Comparison of ENCODE assay signal across 10 cellular contexts in genomic region chr14:68042591-68043210, GRCh38.
A peak's percentile ranks its signal among the peaks of the same experiment; 100 is the strongest.
DNase-seq lines count a peak whose midpoint lies in the region; ATAC-seq and TF ChIP-seq lines count a peak whose summit lies in the region.
"Had no signal": no experiment of that assay in that cellular context is flagged by ENCODE, and none has a peak within 500 bp of the region (broad histone marks: within the 10 kb centered on the region; RNA-seq: fewer than 3 reads in every experiment).

No MANE protein-coding gene starts in this region.

- H3K27me3 Mint-ChIP-seq in MCF 10A (ENCODE audit: insufficient read depth, unreplicated experiment) = no peaks in the 10 kb centered on the region
- no peaks in the 10 kb centered on the region for H3K27me3 Mint-ChIP-seq in type B pancreatic cell
- H3K27me3 Mint-ChIP-seq in HFFc6 (ENCODE audit: insufficient read depth) = no peaks in the 10 kb centered on the region

- no TSS peak for BruUV-seq in MCF 10A (replicated peaks; lab: Mats Ljungman, UMichigan)

- H3K4ac ChIP-seq in mesendoderm (ENCODE audit: low read depth, low read length) = no peak overlapping the region

- peaks cover 7% of the 10 kb centered on the region for H3K4me1 Mint-ChIP-seq in MCF 10A (ENCODE audit: insufficient read depth, unreplicated experiment)
- peaks cover 51% of the 10 kb centered on the region for H3K4me1 Mint-ChIP-seq in type B pancreatic cell (ENCODE audit: unreplicated experiment)
- peaks cover 22% of the 10 kb centered on the region for H3K4me1 Mint-ChIP-seq in HFFc6 (ENCODE audit: low read depth)

- H3K4me2 ChIP-seq in mesendoderm (ENCODE audit: low read length) (no peak overlapping the region), osteoblast (ENCODE audit: insufficient read depth, low read length) (no peak overlapping the region)

- no peaks in the 10 kb centered on the region for H3K9me3 ChIP-seq in osteoblast (ENCODE audit: low read depth, low read length)

- intact Hi-C loops in MCF 10A (cut with micrococcal nuclease) = no loop called here

- H3K9me3 Mint-ChIP-seq in MCF 10A (ENCODE audit: unreplicated experiment) (no peaks in the 10 kb centered on the region), type B pancreatic cell (peaks cover 4% of the 10 kb centered on the region), HFFc6 (no peaks in the 10 kb centered on the region)

- H4K20me1 ChIP-seq in osteoblast (ENCODE audit: insufficient read depth, low read length) = no peaks in the 10 kb centered on the region

- no peak overlapping the region for H2BK5ac ChIP-seq in mesendoderm (ENCODE audit: low read length)

- H3K23ac ChIP-seq in mesendoderm (ENCODE audit: low read length) = no peak overlapping the region

- TF ChIP-seq CTCF in MCF 10A (IDR thresholded peaks at IDR 0.05; ENCODE audit: unreplicated experiment) (no peak), type B pancreatic cell (conservative IDR thresholded peaks at IDR 0.05) (no peak), HFFc6 (IDR thresholded peaks at IDR 0.05) (no peak), osteoblast (IDR thresholded peaks at IDR 0.05; ENCODE audit: extremely low read depth, low read depth, low read length) (no peak)

- no peak for ATAC-seq in HG02970 (IDR thresholded peaks at IDR 0.05; ENCODE audit: low FRiP score, unreplicated experiment)

- H3K79me2 ChIP-seq in mesendoderm (ENCODE audit: control insufficient read depth, insufficient read depth, low read length) = no peaks in the 10 kb centered on the region
- H3K79me2 ChIP-seq in osteoblast (ENCODE audit: insufficient read depth, low read length) = no peaks in the 10 kb centered on the region

- H3K27ac ChIP-seq in mesendoderm (ENCODE audit: low read depth, low read length) (no peak overlapping the region), osteoblast (ENCODE audit: low read depth, low read length) (no peak overlapping the region)

- H3K56ac ChIP-seq in mesendoderm (ENCODE audit: low read length) = no peak overlapping the region

- H3K4me3 Mint-ChIP-seq in MCF 10A (ENCODE audit: unreplicated experiment) (no peak overlapping the region), type B pancreatic cell (peak overlapping the region; percentile 15), HFFc6 (no peak overlapping the region)

- H3K18ac ChIP-seq in mesendoderm (ENCODE audit: low read length) = no peak overlapping the region

- peaks cover 4% of the 10 kb centered on the region for H3K4me1 ChIP-seq in mesendoderm (ENCODE audit: control insufficient read depth, low read depth, low read length)
- peaks cover 11% of the 10 kb centered on the region for H3K4me1 ChIP-seq in osteoblast (ENCODE audit: insufficient read depth, low read length)

- H3K36me3 ChIP-seq in mesendoderm (ENCODE audit: control insufficient read depth, insufficient read depth, low read length) = no peaks in the 10 kb centered on the region
- no peaks in the 10 kb centered on the region for H3K36me3 ChIP-seq in osteoblast (ENCODE audit: insufficient read depth, low read length)

- no peak overlapping the region for H2AFZ ChIP-seq in osteoblast (ENCODE audit: low read length)

- POLR2A ChIA-PET in MCF 10A (lab: Yijun Ruan, JAX) = interaction anchor here (0.6 to 1.5 kb wide), 6 partner anchors 26 to 190 kb away, joined by 3 to 8 read pairs (median 4); no protein-coding TSS in a partner anchor

- H2AK5ac ChIP-seq in mesendoderm (ENCODE audit: low read length) = no peak overlapping the region

- DNase-seq in NCI-H2196 (lab: John Stamatoyannopoulos, UW; ENCODE audit: unreplicated experiment) (peak; percentile 29), NCI-H2196 treated with DMSO at 0.1 percent for 48 hours (lab: John Stamatoyannopoulos, UW; ENCODE audit: unreplicated experiment) (no peak), MCF 10A (ENCODE audit: unreplicated experiment) (peak; percentile 4), mesendoderm (peak; percentile 25), type B pancreatic cell (ENCODE audit: extremely low spot score, unreplicated experiment) (no peak), HFFc6 (no peak), osteoblast (ENCODE audit: insufficient read length, low spot score, missing footprints) (no peak)
- DNase-seq: kidney, posterior cingulate gyrus had no signal

- H3K36me3 Mint-ChIP-seq in MCF 10A (ENCODE audit: insufficient read depth, unreplicated experiment) (no peaks in the 10 kb centered on the region), type B pancreatic cell (peaks cover 7% of the 10 kb centered on the region), HFFc6 (ENCODE audit: low read depth) (no peaks in the 10 kb centered on the region)

- H3K27me3 ChIP-seq in mesendoderm (ENCODE audit: insufficient read depth, low read length, poor library complexity) = no peaks in the 10 kb centered on the region
- H3K27me3 ChIP-seq in osteoblast (ENCODE audit: insufficient read depth, low read length) = no peaks in the 10 kb centered on the region

- no CpG with 5 or more reads among the region's 2 CpGs for WGBS in mesendoderm (ENCODE audit: extremely low coverage, insufficient coverage, low lambda C conversion rate)

- H3K27ac Mint-ChIP-seq in MCF 10A (ENCODE audit: low read depth, unreplicated experiment) = peak overlapping the region; percentile 9
- peak overlapping the region; percentile 74 for H3K27ac Mint-ChIP-seq in type B pancreatic cell
- no peak overlapping the region for H3K27ac Mint-ChIP-seq in HFFc6

- H2BK15ac ChIP-seq in mesendoderm (replicated peaks; ENCODE audit: low read depth) = no peak overlapping the region

- H4K8ac ChIP-seq in mesendoderm (ENCODE audit: low read depth, low read length) = no peak overlapping the region

- no peak overlapping the region for H2BK120ac ChIP-seq in mesendoderm (ENCODE audit: low read depth, low read length)

- CTCF ChIA-PET in MCF 10A (lab: Yijun Ruan, JAX) = interaction anchor here (0.6 to 1.2 kb wide), 3 partner anchors 109 to 997 kb away, joined by 3 to 6 read pairs (median 3); no protein-coding TSS in a partner anchor

- no peak overlapping the region for H4K5ac ChIP-seq in mesendoderm (ENCODE audit: low read length)

- no peak overlapping the region for H3K9ac ChIP-seq in mesendoderm (ENCODE audit: low read length)

- H3K79me1 ChIP-seq in mesendoderm (ENCODE audit: low read length) = no peaks in the 10 kb centered on the region

- no peak overlapping the region for H3K4me3 ChIP-seq in mesendoderm (ENCODE audit: low read length)
- H3K4me3 ChIP-seq in osteoblast (ENCODE audit: insufficient read depth, low read length) = no peak overlapping the region

Comparison
In these comparisons a context has a peak if more than half of its experiments do, and no peak if none do; other contexts are left out.
1. DNase-seq: peak in NCI-H2196 (single experiment), MCF 10A (single experiment) and mesendoderm (single experiment); none in NCI-H2196 treated with DMSO at 0.1 percent for 48 hours (single experiment), type B pancreatic cell (single experiment), HFFc6 (single experiment) and osteoblast (single experiment).